In genomic region chr3:113717818-113718217, GRCh38 we compare ENCODE assay signal across 24 cellular contexts. TPM values are rescaled to one million over a fixed set of nuclear protein-coding genes. Genes with fewer than 3 reads are reported as not detected.
A peak's percentile ranks its signal among the peaks of the same experiment; 100 is the strongest.
DNase-seq lines count a peak whose midpoint lies in the region; ATAC-seq, FAIRE-seq and TF ChIP-seq lines count a peak whose summit lies in the region.
"Had no signal": no experiment of that assay in that cellular context is flagged by ENCODE, and none has a peak within 500 bp of the region (broad histone marks: within the 10 kb centered on the region; RNA-seq: fewer than 3 reads in every experiment).

No MANE protein-coding gene starts in this region.

- no peaks in the 10 kb centered on the region for H3K4me1 Mint-ChIP-seq in WTC11
- peaks cover 3% of the 10 kb centered on the region for H3K4me1 Mint-ChIP-seq in memory B cell
- H3K4me1 Mint-ChIP-seq: nephron had no signal

- H3K9me3 ChIP-seq in A549: no peaks in the 10 kb centered on the region
- H3K9me3 ChIP-seq: gastroesophageal sphincter, SJSA1, stomach, upper lobe of left lung had no signal

- ATAC-seq in A549 (peak; percentile 54 to 58; a peak in 4 of 6 replicates), WTC11 (peak; percentile 61), memory B cell (ENCODE audit: low read depth) (no peak)
- ATAC-seq: CD8-positive, alpha-beta T cell; gastroesophageal sphincter had no signal

- H3K27ac ChIP-seq in A549: no peak overlapping the region
- H3K27ac ChIP-seq: gastroesophageal sphincter, SJSA1, stomach, upper lobe of left lung, WERI-Rb-1 had no signal

- no peak for DNase-seq in A549 (ENCODE audit: low read depth in 1 of 2, low spot score in 1 of 2)
- DNase-seq in ELR (ENCODE audit: low read depth): peak; percentile 32
- no peak for DNase-seq in WTC11 (ENCODE audit: low spot score)
- no peak for DNase-seq in memory B cell (ENCODE audit: low spot score in 2 of 2)
- DNase-seq in GF-D8 (lab: John Stamatoyannopoulos, UW): no peak
- DNase-seq in GM19238 (ENCODE audit: insufficient read length, low spot score): no peak
- DNase-seq in ACHN: no peak
- DNase-seq: activated gamma-delta T cell; CD8-positive, alpha-beta T cell; effector CD4-positive, alpha-beta T cell; Karpas-422; mesenchymal stem cell; NCI-H1048; NCI-H1930; NCI-H226; stimulated activated CD4-positive, alpha-beta T cell treated with anti-CD3 and anti-CD28 coated beads, Interleukin-1b, Interleukin-23, amount 100 ng/mL, for 48 hours; stomach; T-helper 2 cell; upper lobe of left lung; WERI-Rb-1 had no signal

- CTCF ChIA-PET in A549 (lab: Yijun Ruan, JAX) (interaction anchor here (1.3 kb wide), 1 partner anchor 26 kb away, joined by 4 read pairs; no protein-coding TSS in a partner anchor), WTC11 (lab: Charles Lee) (no interaction called here)

- TF ChIP-seq POLR2A in A549 (IDR thresholded peaks at IDR 0.05; ENCODE audit: low read length): no peak

- H3K27ac Mint-ChIP-seq in WTC11 (peak overlapping the region; percentile 86), memory B cell (peak overlapping the region; percentile 42)
- H3K27ac Mint-ChIP-seq: CD8-positive, alpha-beta T cell; nephron had no signal

- H3K4me3 ChIP-seq in A549: no peak overlapping the region
- H3K4me3 ChIP-seq: gastroesophageal sphincter, SJSA1, stomach, upper lobe of left lung had no signal

- no peak for TF ChIP-seq CTCF in A549 (IDR thresholded peaks at IDR 0.05)
- TF ChIP-seq CTCF in WTC11 (IDR thresholded peaks at IDR 0.05): no peak

- H3K36me3 Mint-ChIP-seq in WTC11 (peaks cover 41% of the 10 kb centered on the region), memory B cell (peaks cover 11% of the 10 kb centered on the region)

- H3K4me3 Mint-ChIP-seq in WTC11 (no peak overlapping the region), memory B cell (no peak overlapping the region)
- H3K4me3 Mint-ChIP-seq: CD8-positive, alpha-beta T cell; nephron had no signal

- H3K27me3 Mint-ChIP-seq in WTC11 (ENCODE audit: low read depth) (no peaks in the 10 kb centered on the region), memory B cell (no peaks in the 10 kb centered on the region)

- 87% methylated on average over 3 of the region's 3 CpGs for WGBS in A549 (ENCODE audit: missing lambda C conversion rate)

- no peak for TF ChIP-seq RAD21 in A549 (conservative IDR thresholded peaks at IDR 0.05 in 1 of 2, IDR thresholded peaks at IDR 0.05 in 1 of 2)

- H3K4me2 ChIP-seq in A549: no peak overlapping the region

- POLR2A ChIA-PET in A549 (lab: Yijun Ruan, JAX): no interaction called here
- POLR2A ChIA-PET in WTC11 (lab: Charles Lee): no interaction called here

- H3K9me3 Mint-ChIP-seq in WTC11 (no peaks in the 10 kb centered on the region), memory B cell (no peaks in the 10 kb centered on the region)
- H3K9me3 Mint-ChIP-seq: CD8-positive, alpha-beta T cell; nephron had no signal

- in situ Hi-C loops in ACHN (cut with HindIII; ENCODE audit: low pct_ligation_motif_present, low pct_unique_long_range_greater_than_20kb, low sequenced_read_pairs): no loop called here

- peaks cover 5% of the 10 kb centered on the region for H3K4me1 ChIP-seq in A549
- H3K4me1 ChIP-seq: SJSA1 had no signal

- no peak for TF ChIP-seq EP300 in A549 (IDR thresholded peaks at IDR 0.05)

- FAIRE-seq in A549 (lab: Jason Lieb, UNC): no peak
- FAIRE-seq: H1 had no signal

TF ChIP-seq in A549, 52 proteins besides CTCF, POLR2A, EP300 and RAD21:
- no peak for TF ChIP-seq CHD2 (IDR thresholded peaks at IDR 0.05; ENCODE audit: low read length, partially characterized antibody)
- no peak for TF ChIP-seq FOSB (CRISPR knock-in tag; IDR thresholded peaks at IDR 0.05)
- no peak for TF ChIP-seq HOXB13 (CRISPR knock-in tag; IDR thresholded peaks at IDR 0.05; ENCODE audit: low read depth)
- TF ChIP-seq ZNF302 (CRISPR knock-in tag; IDR thresholded peaks at IDR 0.05): no peak
- no peak for TF ChIP-seq EHF (CRISPR knock-in tag; IDR thresholded peaks at IDR 0.05)
- TF ChIP-seq, protein P1, sequence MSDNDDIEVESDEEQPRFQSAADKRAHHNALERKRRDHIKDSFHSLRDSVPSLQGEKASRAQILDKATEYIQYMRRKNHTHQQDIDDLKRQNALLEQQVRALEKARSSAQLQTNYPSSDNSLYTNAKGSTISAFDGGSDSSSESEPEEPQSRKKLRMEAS (IDR thresholded peaks at IDR 0.05): no peak
- no peak for TF ChIP-seq MYC (IDR thresholded peaks at IDR 0.05; ENCODE audit: borderline replicate concordance, low read length)
- TF ChIP-seq KDM1A (IDR thresholded peaks at IDR 0.05; ENCODE audit: low read depth): no peak

TF ChIP-seq in WTC11, 78 proteins besides CTCF, POLR2A, EP300 and RAD21:
- TF ChIP-seq E2F4 (CRISPR knock-in tag; IDR thresholded peaks at IDR 0.05; ENCODE audit: borderline replicate concordance, low read depth) (no peak), ESRRA (CRISPR knock-in tag; IDR thresholded peaks at IDR 0.05; ENCODE audit: borderline replicate concordance) (no peak)

RNA-seq across cellular contexts. Expression of gene USF3, which starts 21.4 kb away (rescaled TPM):
- polyA plus RNA-seq in A549 (2011; rRNA removed) (11.3 and 11.5 TPM in 2 replicates), A549 (2017; fragmentation: RNase III; extraction: RNeasy Plus Mini Kit Qiagen cat#74134 plus additional on column Dnase treatment) (1.8 to 1.9 TPM (median 1.8 TPM) in 3 replicates)
- polyA plus RNA-seq in A549 (2012; cell fraction: cytosol; rRNA removed): 2.0 and 2.3 TPM in 2 replicates
- 0.91 and 1.1 TPM in 2 replicates for polyA plus RNA-seq in A549 (2012; cell fraction: nucleus; rRNA removed)
- 17.0 and 18.6 TPM in 2 replicates for polyA minus RNA-seq in A549 (2011; rRNA and poly(A)+ RNA removed)
- total RNA-seq in WTC11 (2021): 14.8 to 16.4 TPM (median 15.9 TPM) in 3 replicates

RNA-seq across cellular contexts. Expression of gene NAA50, which starts 28.2 kb away (rescaled TPM):
- polyA plus RNA-seq in A549 (2011; rRNA removed) (107 and 141 TPM in 2 replicates), A549 (2017; fragmentation: RNase III; extraction: RNeasy Plus Mini Kit Qiagen cat#74134 plus additional on column Dnase treatment) (168 to 180 TPM (median 169 TPM) in 3 replicates)
- polyA plus RNA-seq in A549 (2012; cell fraction: cytosol; rRNA removed): 147 and 167 TPM in 2 replicates
- 90.9 and 95.9 TPM in 2 replicates for polyA plus RNA-seq in A549 (2012; cell fraction: nucleus; rRNA removed)
- 28.7 and 34.5 TPM in 2 replicates for polyA minus RNA-seq in A549 (2011; rRNA and poly(A)+ RNA removed)
- total RNA-seq in WTC11 (2021): 170 to 193 TPM (median 175 TPM) in 3 replicates

RNA-seq across cellular contexts. Expression of gene ATP6V1A, which starts 29.0 kb away (rescaled TPM):
- polyA plus RNA-seq in A549 (2011; rRNA removed): 37.5 and 39.8 TPM in 2 replicates
- polyA plus RNA-seq in A549 (2012; cell fraction: cytosol; rRNA removed): 6.6 and 7.6 TPM in 2 replicates
- polyA plus RNA-seq in A549 (2012; cell fraction: nucleus; rRNA removed): 4.4 and 6.1 TPM in 2 replicates
- 22.6 to 23.4 TPM (median 23.2 TPM) in 3 replicates for polyA plus RNA-seq in A549 (2017; fragmentation: RNase III; extraction: RNeasy Plus Mini Kit Qiagen cat#74134 plus additional on column Dnase treatment)
- 35.1 and 38.1 TPM in 2 replicates for polyA minus RNA-seq in A549 (2011; rRNA and poly(A)+ RNA removed)
- total RNA-seq in WTC11 (2021): 85.6 to 90.7 TPM (median 88.9 TPM) in 3 replicates
